Comparison of ENCODE assay signal across 9 cellular contexts in the genomic region with DNA sequence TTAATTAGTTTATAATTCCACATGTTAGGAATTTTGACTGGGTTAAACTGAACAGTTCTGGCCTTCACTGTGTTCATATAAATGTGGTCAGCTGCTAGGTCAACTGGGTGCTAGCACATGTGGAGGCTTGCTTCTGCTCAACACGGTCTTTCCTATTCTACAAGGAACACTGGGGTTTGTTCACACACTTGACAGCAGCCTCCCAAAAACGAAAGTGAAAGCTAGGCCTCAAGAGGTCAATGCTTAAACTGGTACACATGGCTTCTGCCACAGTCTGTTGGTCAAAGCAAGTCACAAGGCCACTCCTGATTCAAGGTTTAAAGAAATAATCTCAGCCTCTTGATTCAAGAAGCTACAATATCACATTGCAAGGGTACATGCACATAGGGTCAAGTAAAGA.
DNase-seq lines count a peak whose midpoint lies in the region; ATAC-seq, FAIRE-seq and TF ChIP-seq lines count a peak whose summit lies in the region.
"Had no signal": no experiment of that assay in that cellular context is flagged by ENCODE, and none has a peak within 500 bp of the region (broad histone marks: within the 10 kb centered on the region; RNA-seq: fewer than 3 reads in every experiment).

No MANE protein-coding gene starts in this region.

- peak; percentile 14 for DNase-seq in AG09319 (ENCODE audit: extremely low read depth, low read depth)
- DNase-seq in activated CD4-positive, alpha-beta memory T cell treated with anti-CD3 and anti-CD28 coated beads for 36 hours: peak; percentile 15
- DNase-seq in HepG2 (ENCODE audit: low spot score): no peak
- DNase-seq in NCI-H2171 treated with DMSO at 0.1 percent for 48 hours (lab: John Stamatoyannopoulos, UW): no peak
- DNase-seq in NCI-H226: no peak

- TF ChIP-seq EP300 in HepG2 (IDR thresholded peaks at IDR 0.05; ENCODE audit: low read depth in 2 of 2, low read length in 2 of 2) (no peak), HepG2 (CRISPR knock-in tag; IDR thresholded peaks at IDR 0.05; ENCODE audit: borderline replicate concordance) (no peak)

- no peak overlapping the region for H3K27ac ChIP-seq in HepG2 (ENCODE audit: extremely low read length, insufficient read depth, low read length)
- H3K27ac ChIP-seq: adrenal gland had no signal

- CTCF ChIA-PET in activated CD4-positive, alpha-beta memory T cell treated with anti-CD3 and anti-CD28 coated beads for 36 hours (lab: Charles Lee): interaction anchor here (0.9 to 1.1 kb wide), 3 partner anchors 9 to 63 kb away, joined by 3 to 4 read pairs (median 3); no protein-coding TSS in a partner anchor
- CTCF ChIA-PET in HepG2 (lab: Yijun Ruan, JAX; ENCODE audit: low intra/inter-chr PET ratio, low total read pairs): no interaction called here

- POLR2A ChIA-PET in activated CD4-positive, alpha-beta memory T cell treated with anti-CD3 and anti-CD28 coated beads for 36 hours (lab: Charles Lee): no interaction called here
- POLR2A ChIA-PET in HepG2 (lab: Yijun Ruan, JAX): no interaction called here

- no peaks in the 10 kb centered on the region for H3K4me1 ChIP-seq in HepG2 (ENCODE audit: insufficient read depth, low read length)
- H3K4me1 ChIP-seq: adrenal gland had no signal

- peaks cover 13% of the 10 kb centered on the region for H3K4me1 Mint-ChIP-seq in activated CD4-positive, alpha-beta memory T cell treated with anti-CD3 and anti-CD28 coated beads for 36 hours (ENCODE audit: low read depth)

- no peaks in the 10 kb centered on the region for H3K27me3 Mint-ChIP-seq in activated CD4-positive, alpha-beta memory T cell treated with anti-CD3 and anti-CD28 coated beads for 36 hours

- intact Hi-C loops in activated CD4-positive, alpha-beta memory T cell treated with anti-CD3 and anti-CD28 coated beads for 36 hours (cut with micrococcal nuclease): no loop called here
- intact Hi-C loops in HepG2 (cut with micrococcal nuclease; ENCODE audit: unreplicated experiment): no loop called here

- in situ Hi-C loops in HepG2 (cut with HindIII; ENCODE audit: extremely low pct_ligation_motif_present, low pct_unique_long_range_greater_than_20kb): no loop called here

- H2AFZ ChIP-seq in HepG2 (ENCODE audit: low read length): no peak overlapping the region

- no peaks in the 10 kb centered on the region for H3K36me3 ChIP-seq in HepG2 (replicated peaks in 1 of 2; ENCODE audit: control insufficient read depth in 1 of 2, insufficient read depth in 2 of 2, low read length in 2 of 2)
- H3K36me3 ChIP-seq: adrenal gland had no signal

- H3K27ac Mint-ChIP-seq in activated CD4-positive, alpha-beta memory T cell treated with anti-CD3 and anti-CD28 coated beads for 36 hours: no peak overlapping the region

- no peak overlapping the region for H3K4me3 Mint-ChIP-seq in activated CD4-positive, alpha-beta memory T cell treated with anti-CD3 and anti-CD28 coated beads for 36 hours

- peaks cover 2% of the 10 kb centered on the region for H3K36me3 Mint-ChIP-seq in activated CD4-positive, alpha-beta memory T cell treated with anti-CD3 and anti-CD28 coated beads for 36 hours

- peak overlapping the region; percentile 49; the same call in 1 of the 2 replicates for H3K4me2 ChIP-seq in HepG2 (ENCODE audit: low read depth, low read length)

- FAIRE-seq in HepG2 (lab: Jason Lieb, UNC): no peak

- H3K27me3 ChIP-seq in HepG2 (ENCODE audit: control insufficient read depth in 1 of 2, insufficient read depth in 2 of 2, low read length in 2 of 2): peaks cover 0 to 3% of the 10 kb centered on the region in 2 experiments; a peak in 1 of 5 replicates
- H3K27me3 ChIP-seq: adrenal gland had no signal

- H3K4me3 ChIP-seq in HepG2 (replicated peaks in 1 of 3; ENCODE audit: insufficient read depth in 1 of 3, low read depth in 2 of 3, low read length in 3 of 3): no peak overlapping the region; a peak in 1 of 6 replicates
- H3K4me3 ChIP-seq: adrenal gland had no signal

- TF ChIP-seq CTCF in AG09319 (IDR thresholded peaks at IDR 0.05; ENCODE audit: low read depth, low read length): no peak
- TF ChIP-seq CTCF in HepG2 (CRISPR knock-in tag; IDR thresholded peaks at IDR 0.05): no peak

- TF ChIP-seq RAD21 in HepG2 (CRISPR knock-in tag; IDR thresholded peaks at IDR 0.05): no peak

- ATAC-seq in GM18502 (IDR thresholded peaks at IDR 0.05; ENCODE audit: poor library complexity, unreplicated experiment) (peak; percentile 81), HG03108 (IDR thresholded peaks at IDR 0.05; ENCODE audit: unreplicated experiment) (peak; percentile 75), HepG2 (no peak), HG03025 (IDR thresholded peaks at IDR 0.05; ENCODE audit: low FRiP score, unreplicated experiment) (no peak)

- H3K79me2 ChIP-seq in HepG2 (ENCODE audit: insufficient read depth, low read length): no peaks in the 10 kb centered on the region

- 0% methylated on average over 2 of the region's 2 CpGs for WGBS in HepG2 (ENCODE audit: low lambda C conversion rate)

- H4K20me1 ChIP-seq in HepG2 (ENCODE audit: insufficient read depth, low read length): no peaks in the 10 kb centered on the region

- no peaks in the 10 kb centered on the region for H3K9me3 ChIP-seq in HepG2 (ENCODE audit: low read length)
- H3K9me3 ChIP-seq: adrenal gland had no signal

- H3K9ac ChIP-seq in HepG2 (ENCODE audit: insufficient read depth, low read depth, low read length): no peak overlapping the region

- BruUV-seq in HepG2 (replicated peaks; lab: Mats Ljungman, UMichigan): no TSS peak

- H3K9me3 Mint-ChIP-seq in activated CD4-positive, alpha-beta memory T cell treated with anti-CD3 and anti-CD28 coated beads for 36 hours: peaks cover 6% of the 10 kb centered on the region

- TF ChIP-seq POLR2A in HepG2 (IDR thresholded peaks at IDR 0.05; ENCODE audit: insufficient read depth in 1 of 2, low read depth in 2 of 2, low read length in 2 of 2): no peak

TF ChIP-seq in HepG2, 621 proteins besides CTCF, POLR2A, EP300 and RAD21:
- TF ChIP-seq IRF2 (CRISPR knock-in tag; IDR thresholded peaks at IDR 0.05) (peak; percentile 99), RERE (CRISPR knock-in tag; IDR thresholded peaks at IDR 0.05; ENCODE audit: low read depth) (no peak), IRF1 (CRISPR knock-in tag; IDR thresholded peaks at IDR 0.05; ENCODE audit: low read depth) (peak; percentile 89; the same call in 1 of the 2 replicates)

Comparison
In these comparisons a context has a peak if more than half of its experiments do, and no peak if none do; other contexts are left out.
1. DNase-seq: peak in AG09319 (single experiment) and activated CD4-positive, alpha-beta memory T cell treated with anti-CD3 and anti-CD28 coated beads for 36 hours (single experiment); none in HepG2 (single experiment), NCI-H2171 treated with DMSO at 0.1 percent for 48 hours (single experiment) and NCI-H226 (single experiment).
2. ATAC-seq: peak in GM18502 (single experiment) and HG03108 (single experiment); none in HepG2 (single experiment) and HG03025 (single experiment).